Comparison of ENCODE assay signal across 1 cellular context in the genomic region with DNA sequence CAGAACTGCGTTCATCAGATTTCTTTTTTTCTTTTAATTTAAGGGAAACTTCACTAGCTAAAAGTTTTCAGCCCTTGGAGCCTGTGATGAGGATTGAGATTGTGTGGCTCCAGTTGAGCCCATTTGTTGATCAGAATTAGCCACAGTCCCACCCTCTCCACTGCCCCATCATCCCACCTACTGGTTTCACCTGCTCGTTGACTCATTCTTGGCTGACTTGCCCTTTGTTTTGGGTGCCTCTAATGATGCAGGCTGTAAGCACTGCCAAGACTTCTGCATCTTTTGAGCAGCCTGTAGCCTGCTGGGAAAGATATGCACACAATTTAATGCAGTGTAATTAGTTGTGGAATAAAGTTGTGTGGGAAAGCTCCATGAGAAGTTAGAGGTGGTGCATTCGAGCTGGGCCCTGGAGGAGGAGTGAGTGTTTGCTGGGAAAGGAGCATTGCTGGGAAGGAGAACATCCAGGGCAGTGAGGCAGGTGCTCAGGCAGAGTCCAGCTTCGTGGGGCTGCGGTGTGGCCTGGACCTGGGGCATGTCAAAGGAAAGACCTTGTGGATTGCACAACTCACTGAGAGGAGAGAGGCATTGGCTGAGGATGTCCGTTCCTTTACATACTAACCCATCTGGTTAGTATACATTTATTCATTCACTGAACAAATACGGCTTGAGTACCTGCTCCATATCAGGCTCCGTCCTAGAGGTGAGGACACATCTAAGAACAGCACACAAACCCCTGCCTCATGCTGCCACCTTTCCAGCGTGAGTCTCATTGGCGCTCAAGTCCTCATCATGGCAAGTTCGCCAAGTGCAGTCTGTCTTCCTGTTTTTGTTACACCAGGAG.
TF ChIP-seq lines count a peak whose summit lies in the region.

No MANE protein-coding gene starts in this region.

TF ChIP-seq in HepG2, 621 proteins besides CTCF, POLR2A, EP300 and RAD21:
- TF ChIP-seq POLR2G (IDR thresholded peaks at IDR 0.05; ENCODE audit: low read depth, low read length) (peak; percentile 34), ZFX (CRISPR knock-in tag; IDR thresholded peaks at IDR 0.05; ENCODE audit: low read depth) (peak; percentile 23; the same call in 1 of the 2 replicates), NFIC (IDR thresholded peaks at IDR 0.05; ENCODE audit: low read length) (no peak), SAP130 (CRISPR knock-in tag; IDR thresholded peaks at IDR 0.05; ENCODE audit: low read depth) (0 out of 2 replicates have a peak, but pooled peaks have one; percentile 14), SRF (IDR thresholded peaks at IDR 0.05; ENCODE audit: low read depth, low read length) (no peak), MXI1 (IDR thresholded peaks at IDR 0.05; ENCODE audit: borderline replicate concordance, low read depth, low read length) (no peak), MAZ (IDR thresholded peaks at IDR 0.05; ENCODE audit: borderline replicate concordance, low read depth, low read length) (no peak), MAZ (CRISPR knock-in tag; IDR thresholded peaks at IDR 0.05; ENCODE audit: low read depth) (no peak), SP140L (CRISPR knock-in tag; IDR thresholded peaks at IDR 0.05; ENCODE audit: borderline replicate concordance) (no peak), CEBPB (IDR thresholded peaks at IDR 0.05; ENCODE audit: borderline replicate concordance, low read depth, low read length) (peak; percentile 87), THAP11 (CRISPR knock-in tag; IDR thresholded peaks at IDR 0.05) (no peak), RBM22 (optimal IDR thresholded peaks at IDR 0.05; ENCODE audit: low read length) (peak; percentile 79), CEBPG (CRISPR knock-in tag; IDR thresholded peaks at IDR 0.05) (peak; percentile 71), ZNF20 (CRISPR knock-in tag; IDR thresholded peaks at IDR 0.05) (no peak)
- TF ChIP-seq, protein P1, sequence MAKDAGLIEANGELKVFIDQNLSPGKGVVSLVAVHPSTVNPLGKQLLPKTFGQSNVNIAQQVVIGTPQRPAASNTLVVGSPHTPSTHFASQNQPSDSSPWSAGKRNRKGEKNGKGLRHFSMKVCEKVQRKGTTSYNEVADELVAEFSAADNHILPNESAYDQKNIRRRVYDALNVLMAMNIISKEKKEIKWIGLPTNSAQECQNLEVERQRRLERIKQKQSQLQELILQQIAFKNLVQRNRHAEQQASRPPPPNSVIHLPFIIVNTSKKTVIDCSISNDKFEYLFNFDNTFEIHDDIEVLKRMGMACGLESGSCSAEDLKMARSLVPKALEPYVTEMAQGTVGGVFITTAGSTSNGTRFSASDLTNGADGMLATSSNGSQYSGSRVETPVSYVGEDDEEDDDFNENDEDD (CRISPR knock-in tag; IDR thresholded peaks at IDR 0.05; ENCODE audit: borderline replicate concordance) = no peak
- TF ChIP-seq, protein P2, sequence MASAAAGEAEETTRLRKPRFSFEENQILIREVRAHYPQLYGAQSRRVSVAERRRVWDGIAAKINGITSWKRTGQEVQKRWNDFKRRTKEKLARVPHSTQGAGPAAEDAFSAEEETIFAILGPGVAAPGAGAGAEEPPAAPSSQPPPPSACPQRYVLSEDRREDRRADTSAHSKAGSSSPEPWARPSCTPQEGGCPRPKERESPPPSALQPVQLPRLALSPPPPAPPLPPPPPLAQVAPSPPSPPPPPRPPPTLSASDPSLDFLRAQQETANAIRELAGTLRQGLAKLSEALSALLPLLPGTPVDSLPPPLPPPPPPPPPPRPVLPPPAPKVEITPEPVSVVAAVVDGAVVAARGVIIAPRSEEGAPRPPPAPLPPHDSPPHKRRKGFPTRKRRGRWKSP (CRISPR knock-in tag; IDR thresholded peaks at IDR 0.05) = no peak
- TF ChIP-seq, protein P3, sequence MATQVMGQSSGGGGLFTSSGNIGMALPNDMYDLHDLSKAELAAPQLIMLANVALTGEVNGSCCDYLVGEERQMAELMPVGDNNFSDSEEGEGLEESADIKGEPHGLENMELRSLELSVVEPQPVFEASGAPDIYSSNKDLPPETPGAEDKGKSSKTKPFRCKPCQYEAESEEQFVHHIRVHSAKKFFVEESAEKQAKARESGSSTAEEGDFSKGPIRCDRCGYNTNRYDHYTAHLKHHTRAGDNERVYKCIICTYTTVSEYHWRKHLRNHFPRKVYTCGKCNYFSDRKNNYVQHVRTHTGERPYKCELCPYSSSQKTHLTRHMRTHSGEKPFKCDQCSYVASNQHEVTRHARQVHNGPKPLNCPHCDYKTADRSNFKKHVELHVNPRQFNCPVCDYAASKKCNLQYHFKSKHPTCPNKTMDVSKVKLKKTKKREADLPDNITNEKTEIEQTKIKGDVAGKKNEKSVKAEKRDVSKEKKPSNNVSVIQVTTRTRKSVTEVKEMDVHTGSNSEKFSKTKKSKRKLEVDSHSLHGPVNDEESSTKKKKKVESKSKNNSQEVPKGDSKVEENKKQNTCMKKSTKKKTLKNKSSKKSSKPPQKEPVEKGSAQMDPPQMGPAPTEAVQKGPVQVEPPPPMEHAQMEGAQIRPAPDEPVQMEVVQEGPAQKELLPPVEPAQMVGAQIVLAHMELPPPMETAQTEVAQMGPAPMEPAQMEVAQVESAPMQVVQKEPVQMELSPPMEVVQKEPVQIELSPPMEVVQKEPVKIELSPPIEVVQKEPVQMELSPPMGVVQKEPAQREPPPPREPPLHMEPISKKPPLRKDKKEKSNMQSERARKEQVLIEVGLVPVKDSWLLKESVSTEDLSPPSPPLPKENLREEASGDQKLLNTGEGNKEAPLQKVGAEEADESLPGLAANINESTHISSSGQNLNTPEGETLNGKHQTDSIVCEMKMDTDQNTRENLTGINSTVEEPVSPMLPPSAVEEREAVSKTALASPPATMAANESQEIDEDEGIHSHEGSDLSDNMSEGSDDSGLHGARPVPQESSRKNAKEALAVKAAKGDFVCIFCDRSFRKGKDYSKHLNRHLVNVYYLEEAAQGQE (IDR thresholded peaks at IDR 0.05; ENCODE audit: borderline replicate concordance in 1 of 2, low read depth in 1 of 2, low read length in 2 of 2) = no peak
- TF ChIP-seq, protein P4, sequence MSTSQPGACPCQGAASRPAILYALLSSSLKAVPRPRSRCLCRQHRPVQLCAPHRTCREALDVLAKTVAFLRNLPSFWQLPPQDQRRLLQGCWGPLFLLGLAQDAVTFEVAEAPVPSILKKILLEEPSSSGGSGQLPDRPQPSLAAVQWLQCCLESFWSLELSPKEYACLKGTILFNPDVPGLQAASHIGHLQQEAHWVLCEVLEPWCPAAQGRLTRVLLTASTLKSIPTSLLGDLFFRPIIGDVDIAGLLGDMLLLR (CRISPR knock-in tag; IDR thresholded peaks at IDR 0.05) = no peak
- TF ChIP-seq, protein P5, sequence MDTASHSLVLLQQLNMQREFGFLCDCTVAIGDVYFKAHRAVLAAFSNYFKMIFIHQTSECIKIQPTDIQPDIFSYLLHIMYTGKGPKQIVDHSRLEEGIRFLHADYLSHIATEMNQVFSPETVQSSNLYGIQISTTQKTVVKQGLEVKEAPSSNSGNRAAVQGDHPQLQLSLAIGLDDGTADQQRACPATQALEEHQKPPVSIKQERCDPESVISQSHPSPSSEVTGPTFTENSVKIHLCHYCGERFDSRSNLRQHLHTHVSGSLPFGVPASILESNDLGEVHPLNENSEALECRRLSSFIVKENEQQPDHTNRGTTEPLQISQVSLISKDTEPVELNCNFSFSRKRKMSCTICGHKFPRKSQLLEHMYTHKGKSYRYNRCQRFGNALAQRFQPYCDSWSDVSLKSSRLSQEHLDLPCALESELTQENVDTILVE (CRISPR knock-in tag; IDR thresholded peaks at IDR 0.05) = no peak
- TF ChIP-seq, protein P6, sequence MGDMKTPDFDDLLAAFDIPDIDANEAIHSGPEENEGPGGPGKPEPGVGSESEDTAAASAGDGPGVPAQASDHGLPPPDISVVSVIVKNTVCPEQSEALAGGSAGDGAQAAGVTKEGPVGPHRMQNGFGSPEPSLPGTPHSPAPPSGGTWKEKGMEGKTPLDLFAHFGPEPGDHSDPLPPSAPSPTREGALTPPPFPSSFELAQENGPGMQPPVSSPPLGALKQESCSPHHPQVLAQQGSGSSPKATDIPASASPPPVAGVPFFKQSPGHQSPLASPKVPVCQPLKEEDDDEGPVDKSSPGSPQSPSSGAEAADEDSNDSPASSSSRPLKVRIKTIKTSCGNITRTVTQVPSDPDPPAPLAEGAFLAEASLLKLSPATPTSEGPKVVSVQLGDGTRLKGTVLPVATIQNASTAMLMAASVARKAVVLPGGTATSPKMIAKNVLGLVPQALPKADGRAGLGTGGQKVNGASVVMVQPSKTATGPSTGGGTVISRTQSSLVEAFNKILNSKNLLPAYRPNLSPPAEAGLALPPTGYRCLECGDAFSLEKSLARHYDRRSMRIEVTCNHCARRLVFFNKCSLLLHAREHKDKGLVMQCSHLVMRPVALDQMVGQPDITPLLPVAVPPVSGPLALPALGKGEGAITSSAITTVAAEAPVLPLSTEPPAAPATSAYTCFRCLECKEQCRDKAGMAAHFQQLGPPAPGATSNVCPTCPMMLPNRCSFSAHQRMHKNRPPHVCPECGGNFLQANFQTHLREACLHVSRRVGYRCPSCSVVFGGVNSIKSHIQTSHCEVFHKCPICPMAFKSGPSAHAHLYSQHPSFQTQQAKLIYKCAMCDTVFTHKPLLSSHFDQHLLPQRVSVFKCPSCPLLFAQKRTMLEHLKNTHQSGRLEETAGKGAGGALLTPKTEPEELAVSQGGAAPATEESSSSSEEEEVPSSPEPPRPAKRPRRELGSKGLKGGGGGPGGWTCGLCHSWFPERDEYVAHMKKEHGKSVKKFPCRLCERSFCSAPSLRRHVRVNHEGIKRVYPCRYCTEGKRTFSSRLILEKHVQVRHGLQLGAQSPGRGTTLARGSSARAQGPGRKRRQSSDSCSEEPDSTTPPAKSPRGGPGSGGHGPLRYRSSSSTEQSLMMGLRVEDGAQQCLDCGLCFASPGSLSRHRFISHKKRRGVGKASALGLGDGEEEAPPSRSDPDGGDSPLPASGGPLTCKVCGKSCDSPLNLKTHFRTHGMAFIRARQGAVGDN (CRISPR knock-in tag; IDR thresholded peaks at IDR 0.05) = peak; percentile 30; the same call in 1 of the 2 replicates
